15 cellular contexts compared by ENCODE assay signal in genomic region chr22:36347094-36347493, GRCh38. TPM values are rescaled to one million over a fixed set of nuclear protein-coding genes. Genes with fewer than 3 reads are reported as not detected.
DNase-seq lines count a peak whose midpoint lies in the region; ATAC-seq and TF ChIP-seq lines count a peak whose summit lies in the region.
"Had no signal": no experiment of that assay in that cellular context is flagged by ENCODE, and none has a peak within 500 bp of the region (broad histone marks: within the 10 kb centered on the region; RNA-seq: fewer than 3 reads in every experiment).

No MANE protein-coding gene starts in this region.

- H3K27ac ChIP-seq in H9 (ENCODE audit: insufficient read length, low read depth, low read length), result no peak overlapping the region
- peak overlapping the region; percentile 65 to 100 (median 100) for H3K27ac ChIP-seq in gastroesophageal sphincter
- H3K27ac ChIP-seq in sigmoid colon, result peak overlapping the region; percentile 96 to 100 (median 99)
- H3K27ac ChIP-seq: WERI-Rb-1 had no signal

- no peak overlapping the region for H4K5ac ChIP-seq in H9 (ENCODE audit: insufficient read length, low read depth, low read length)

- no peak overlapping the region for H3K4me2 ChIP-seq in H9 (ENCODE audit: insufficient read depth, insufficient read length, low read length)

- no peak overlapping the region for H3K4me3 ChIP-seq in gastroesophageal sphincter
- no peak overlapping the region for H3K4me3 ChIP-seq in sigmoid colon
- H3K4me3 ChIP-seq: MG63 had no signal

- no peaks in the 10 kb centered on the region for H3K27me3 Mint-ChIP-seq in H9 (ENCODE audit: low read depth)

- TF ChIP-seq CTCF in H9 (conservative IDR thresholded peaks at IDR 0.05), result no peak
- TF ChIP-seq CTCF in gastroesophageal sphincter (IDR thresholded peaks at IDR 0.05), result no peak
- TF ChIP-seq CTCF in sigmoid colon (IDR thresholded peaks at IDR 0.05), result no peak

- no peaks in the 10 kb centered on the region for H4K20me1 ChIP-seq in H9 (ENCODE audit: control insufficient read depth, insufficient read depth, insufficient read length)

- no peak overlapping the region for H3K18ac ChIP-seq in H9 (ENCODE audit: insufficient read length, low read depth, low read length)

- H2AFZ ChIP-seq in H9 (ENCODE audit: low read length), result no peak overlapping the region

- H3K14ac ChIP-seq in H9 (ENCODE audit: insufficient read depth, low read length), result no peak overlapping the region

- TF ChIP-seq EP300 in gastroesophageal sphincter (IDR thresholded peaks at IDR 0.05), result no peak
- TF ChIP-seq EP300 in sigmoid colon (IDR thresholded peaks at IDR 0.05), result no peak

- H3K4me3 Mint-ChIP-seq in H9, result no peak overlapping the region

- H2BK120ac ChIP-seq in H9 (ENCODE audit: low read depth, low read length, poor library complexity, severe bottlenecking), result no peak overlapping the region

- TF ChIP-seq POLR2A in gastroesophageal sphincter (IDR thresholded peaks at IDR 0.05), result no peak
- TF ChIP-seq POLR2A in sigmoid colon (IDR thresholded peaks at IDR 0.05), result no peak

- H3K9me3 ChIP-seq in H9 (ENCODE audit: control insufficient read depth, low read depth, low read length) (no peaks in the 10 kb centered on the region), gastroesophageal sphincter (no peaks in the 10 kb centered on the region), sigmoid colon (no peaks in the 10 kb centered on the region)
- H3K9me3 ChIP-seq: MG63 had no signal

- DNase-seq in H9 (no peak), RPMI7951 (ENCODE audit: low read depth) (peak; percentile 66), sigmoid colon (no peak), NCI-H2171 (lab: John Stamatoyannopoulos, UW) (no peak), cerebellar cortex (ENCODE audit: low spot score) (no peak), cortex of kidney (lab: John Stamatoyannopoulos, UW) (no peak)
- DNase-seq: activated effector memory CD4-positive, alpha-beta T cell treated with anti-CD3 and anti-CD28 coated beads, Interleukin-2, amount 50 U/mL, for 16 hours; DMS79; HCEC 1CT; MG63; NCI-H345; RPMI8226; WERI-Rb-1 had no signal

- H3K9me3 Mint-ChIP-seq in H9, result no peaks in the 10 kb centered on the region

- H3T11ph ChIP-seq in H9 (ENCODE audit: low read length), result no peak overlapping the region

- H2BK5ac ChIP-seq in H9 (ENCODE audit: insufficient read length, low read length), result no peak overlapping the region

- H2BK20ac ChIP-seq in H9 (ENCODE audit: low read depth, low read length, poor library complexity, severe bottlenecking), result no peak overlapping the region

- H3K27ac Mint-ChIP-seq in H9, result peak overlapping the region in 2 of 3 experiments; percentile 27 to 49; a peak in 2 of 7 replicates

- H2BK12ac ChIP-seq in H9 (ENCODE audit: insufficient read length, low read depth, low read length), result no peak overlapping the region

- no peaks in the 10 kb centered on the region; the same call in 1 of the 2 replicates for H3K4me1 ChIP-seq in H9 (ENCODE audit: insufficient read depth, low read length)
- peaks cover 15 to 99% (median 56%) of the 10 kb centered on the region in 3 donors for H3K4me1 ChIP-seq in gastroesophageal sphincter
- peaks cover 0 to 96% (median 94%) of the 10 kb centered on the region in 4 donors for H3K4me1 ChIP-seq in sigmoid colon

- H3K36me3 Mint-ChIP-seq in H9 (ENCODE audit: insufficient read depth in 1 of 3, low read depth in 3 of 3), result peaks cover 21 to 55% (median 25%) of the 10 kb centered on the region in 3 experiments

- H3K9ac ChIP-seq in H9 (ENCODE audit: extremely low read depth, insufficient read length, low read length), result no peak overlapping the region

- no peak overlapping the region for H2AK5ac ChIP-seq in H9 (ENCODE audit: insufficient read length, low read length)

- H3K27me3 ChIP-seq in H9 (ENCODE audit: insufficient read depth, low read length), result no peaks in the 10 kb centered on the region
- no peaks in the 10 kb centered on the region for H3K27me3 ChIP-seq in gastroesophageal sphincter
- H3K27me3 ChIP-seq in sigmoid colon, result no peaks in the 10 kb centered on the region
- H3K27me3 ChIP-seq: MG63 had no signal

- no peak overlapping the region for H3K4ac ChIP-seq in H9 (ENCODE audit: low read depth, low read length)

- ATAC-seq in gastroesophageal sphincter (no peak), HG03457 (IDR thresholded peaks at IDR 0.05; ENCODE audit: unreplicated experiment) (no peak)

- intact Hi-C loops in sigmoid colon (cut with DNase I), result no loop called here

- no CpG with 5 or more reads among the region's 5 CpGs for WGBS in H9 (ENCODE audit: extremely low coverage, insufficient read length, low lambda C conversion rate)
- WGBS in gastroesophageal sphincter (ENCODE audit: low coverage in 1 of 2), 2 donors, result 30 to 47% methylated on average over 2 to 5 of the region's 5 CpGs
- 57 to 67% methylated on average over 5 of the region's 5 CpGs for WGBS in sigmoid colon, 2 donors

- H4K91ac ChIP-seq in H9 (ENCODE audit: insufficient read length, low read depth, low read length), result no peak overlapping the region

- no peak overlapping the region for H2BK15ac ChIP-seq in H9 (ENCODE audit: low read depth, low read length)

- no peak overlapping the region for H3K23ac ChIP-seq in H9 (ENCODE audit: insufficient read length, low read depth, low read length)

- peaks cover 38 to 43% of the 10 kb centered on the region in 2 experiments for H3K4me1 Mint-ChIP-seq in H9

- peaks cover 5% of the 10 kb centered on the region for H3K79me1 ChIP-seq in H9 (ENCODE audit: insufficient read depth, low read depth, low read length, poor library complexity, severe bottlenecking)

- no peaks in the 10 kb centered on the region for H3K23me2 ChIP-seq in H9 (ENCODE audit: insufficient read length, low read depth, low read length, poor library complexity, severe bottlenecking)

- H3K36me3 ChIP-seq in gastroesophageal sphincter (peaks cover 0 to 45% of the 10 kb centered on the region in 2 donors), sigmoid colon (peaks cover 0 to 34% (median 20%) of the 10 kb centered on the region in 4 donors)

- no peak overlapping the region for H4K8ac ChIP-seq in H9 (replicated peaks; ENCODE audit: insufficient read length, low read depth, low read length)

- H3K56ac ChIP-seq in H9 (ENCODE audit: insufficient read length, low read depth, low read length), result no peak overlapping the region

- H3K79me2 ChIP-seq in H9 (ENCODE audit: insufficient read depth, low read length), result peaks cover 11% of the 10 kb centered on the region; the same call in 1 of the 2 replicates

RNA-seq across cellular contexts. Expression of gene MYH9, which starts 40.7 kb away (rescaled TPM):
- 243 and 266 TPM in 2 replicates for total RNA-seq in H9 (2021)
- total RNA-seq in RPMI7951 (2014; rRNA removed; shearing (Covaris generic)), result 260 and 282 TPM in 2 replicates
- 100 to 1,000 TPM; 304 to 366 (median 322) TPM for total RNA-seq in gastroesophageal sphincter
- 100 to 1,000 TPM; 147 to 273 (median 184) TPM for total RNA-seq in sigmoid colon
- 100 to 1,000 TPM in 1 of 3 donors, 10 to 100 TPM in 2; 63.7 to 307 (median 88.3) TPM for polyA plus RNA-seq in sigmoid colon
